Comparison of ENCODE assay signal across 18 cellular contexts in the genomic region with DNA sequence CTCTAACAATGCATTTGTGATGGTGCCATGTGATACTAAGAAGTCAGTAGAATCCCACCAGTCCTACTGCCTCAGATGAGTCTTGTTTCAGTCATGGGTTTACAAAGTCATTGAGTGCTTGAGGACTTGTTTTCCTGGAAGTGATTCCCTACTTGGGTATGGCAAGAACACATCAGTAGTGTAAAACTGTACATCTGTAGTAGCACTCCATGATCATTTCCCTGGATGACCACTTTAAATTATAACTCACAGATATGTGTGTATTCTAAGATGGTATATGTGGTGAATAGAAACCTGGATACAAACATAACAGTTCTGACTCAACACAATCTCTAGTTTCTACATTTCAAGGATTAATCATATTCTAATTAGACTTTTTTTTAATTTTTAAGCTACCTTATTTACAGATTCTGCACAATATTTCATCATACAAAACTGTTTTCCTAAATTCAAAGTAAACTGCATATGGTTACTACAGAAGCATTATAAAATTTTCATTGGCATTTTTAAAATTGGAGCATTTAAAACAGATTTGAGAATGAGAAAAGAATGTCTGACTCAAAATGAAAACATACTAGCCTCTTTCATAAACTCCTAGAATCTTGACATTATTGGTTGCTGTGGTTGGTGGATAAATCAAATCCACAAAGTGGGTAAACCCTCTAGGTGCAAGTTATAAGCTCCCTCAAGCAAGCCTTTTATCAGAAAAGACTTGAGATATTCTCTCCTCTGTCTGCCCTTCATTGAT. TPM values are rescaled to one million over a fixed set of nuclear protein-coding genes. Genes with fewer than 3 reads are reported as not detected.
DNase-seq lines count a peak whose midpoint lies in the region; ATAC-seq and TF ChIP-seq lines count a peak whose summit lies in the region.
"Had no signal": no experiment of that assay in that cellular context is flagged by ENCODE, and none has a peak within 500 bp of the region (broad histone marks: within the 10 kb centered on the region; RNA-seq: fewer than 3 reads in every experiment).

No MANE protein-coding gene starts in this region.

- H3K4me3 ChIP-seq in PC-3 (ENCODE audit: low read length) = no peak overlapping the region
- H3K4me3 ChIP-seq: cardiac muscle cell, mucosa of descending colon, ovary, skin epidermis, stomach had no signal

- no peaks in the 10 kb centered on the region for H4K20me1 ChIP-seq in PC-3 (ENCODE audit: low read length)

- H3K9ac ChIP-seq in PC-3 (ENCODE audit: low read length) = no peak overlapping the region

- no peaks in the 10 kb centered on the region for H3K9me3 ChIP-seq in PC-3 (ENCODE audit: low read length)
- H3K9me3 ChIP-seq: mucosa of descending colon, ovary, stomach had no signal

- H3K36me3 Mint-ChIP-seq in activated T-cell treated with anti-CD3 and anti-CD28 coated beads, Interleukin-2, amount 50 U/mL, for 4 hours (ENCODE audit: insufficient read depth) = peaks cover 10% of the 10 kb centered on the region

- H3K27me3 Mint-ChIP-seq in activated T-cell treated with anti-CD3 and anti-CD28 coated beads, Interleukin-2, amount 50 U/mL, for 4 hours (ENCODE audit: low read depth) = no peaks in the 10 kb centered on the region

- peak; percentile 78 to 89 for ATAC-seq in activated T-cell treated with anti-CD3 and anti-CD28 coated beads, Interleukin-2, amount 50 U/mL, for 4 hours
- ATAC-seq in PC-3 = peak; percentile 50
- peak; percentile 73 for ATAC-seq in stimulated activated naive CD8-positive, alpha-beta T cell treated with anti-CD3 and anti-CD28 coated beads, Interleukin-15, Interleukin-2, amounts not matched to agents 100 U/mL and 50 U/mL, for 24 hours
- no peak for ATAC-seq in HG03571 (IDR thresholded peaks at IDR 0.05; ENCODE audit: unreplicated experiment)
- ATAC-seq: HCT116, mucosa of descending colon had no signal

- H3K27ac ChIP-seq in PC-3 (ENCODE audit: low read length) (no peak overlapping the region), epithelial cell of prostate (peak overlapping the region; percentile 35)
- H3K27ac ChIP-seq: cardiac muscle cell, HL-60, ovary, skin epidermis, stomach had no signal

- no peak for DNase-seq in activated T-cell treated with anti-CD3 and anti-CD28 coated beads, Interleukin-2, amount 50 U/mL, for 4 hours
- DNase-seq in activated T-cell treated with anti-CD3 and anti-CD28 coated beads, Interleukin-2, amount 50 U/mL, for 1 hour = no peak
- DNase-seq in PC-3 (no peak), epithelial cell of prostate (ENCODE audit: low read depth, low spot score) (no peak), putamen (ENCODE audit: low spot score) (no peak), medulla oblongata (ENCODE audit: extremely low spot score) (no peak)
- no peak for DNase-seq in stimulated activated naive CD8-positive, alpha-beta T cell treated with anti-CD3 and anti-CD28 coated beads, Interleukin-15, Interleukin-2, amounts not matched to agents 100 U/mL and 50 U/mL, for 24 hours
- DNase-seq: mucosa of descending colon, NCI-H1694, NCI-H526, ovary, stomach had no signal

- H3K9me3 Mint-ChIP-seq in activated T-cell treated with anti-CD3 and anti-CD28 coated beads, Interleukin-2, amount 50 U/mL, for 4 hours = no peaks in the 10 kb centered on the region
- H3K9me3 Mint-ChIP-seq: T-helper 1 cell treated with Interleukin-12 subunit alpha and Interleukin-12 subunit beta and Interleukin-4 antibody, amounts not matched to agents 30 μg/mL and 1 μg/mL, for 36 hours had no signal

- peaks cover 23% of the 10 kb centered on the region; the same call in 1 of the 2 replicates for H3K36me3 ChIP-seq in PC-3 (ENCODE audit: low read depth, low read length)
- H3K36me3 ChIP-seq: ovary had no signal

- H3K4me3 Mint-ChIP-seq in activated T-cell treated with anti-CD3 and anti-CD28 coated beads, Interleukin-2, amount 50 U/mL, for 4 hours = no peak overlapping the region
- H3K4me3 Mint-ChIP-seq: T-helper 1 cell treated with Interleukin-12 subunit alpha and Interleukin-12 subunit beta and Interleukin-4 antibody, amounts not matched to agents 30 μg/mL and 1 μg/mL, for 36 hours had no signal

- H2AFZ ChIP-seq in PC-3 (ENCODE audit: low read length) = no peak overlapping the region

- intact Hi-C loops in PC-3 (cut with micrococcal nuclease) = loop anchor here (5.0 to 10.0 kb wide), 3 partner anchors 42 to 445 kb away; a partner anchor contains a TSS

- H3K4me1 ChIP-seq in PC-3 (ENCODE audit: insufficient read depth, low read length) = peaks cover 6% of the 10 kb centered on the region; the same call in 1 of the 2 replicates

- POLR2A ChIA-PET in PC-3 (lab: Charles Lee; ENCODE audit: unreplicated experiment) = interaction anchor here (0.6 kb wide), 1 partner anchor 255 kb away, joined by 3 read pairs; no protein-coding TSS in a partner anchor

- no peak overlapping the region for H3K4me2 ChIP-seq in PC-3 (ENCODE audit: low read length)

- CTCF ChIA-PET in PC-3 (lab: Charles Lee) = no interaction called here

- no TSS peak for BruUV-seq in PC-3 (replicated peaks; lab: Mats Ljungman, UMichigan)

- no peaks in the 10 kb centered on the region for H3K79me2 ChIP-seq in PC-3 (ENCODE audit: low read length)

- peaks cover 42% of the 10 kb centered on the region for H3K4me1 Mint-ChIP-seq in activated T-cell treated with anti-CD3 and anti-CD28 coated beads, Interleukin-2, amount 50 U/mL, for 4 hours (ENCODE audit: low read depth)

- no peak for TF ChIP-seq CTCF in PC-3 (conservative IDR thresholded peaks at IDR 0.05; ENCODE audit: low read depth, low read length)

- H3K9me2 ChIP-seq in PC-3 (replicated peaks; ENCODE audit: low read length) = no peaks in the 10 kb centered on the region

- no peaks in the 10 kb centered on the region for H3F3A ChIP-seq in PC-3 (ENCODE audit: low read length, unreplicated experiment)

- no peaks in the 10 kb centered on the region for H3K27me3 ChIP-seq in PC-3 (ENCODE audit: low read length)
- H3K27me3 ChIP-seq: cardiac muscle cell, ovary, stomach had no signal

RNA-seq across cellular contexts. Expression of a gene that starts 6.8 kb away (rescaled TPM):
- total RNA-seq in activated T-cell treated with anti-CD3 and anti-CD28 coated beads, Interleukin-2, amount 50 U/mL, for 4 hours = 10 to 100 TPM; 66.4 to 95.3 (median 88.8) TPM
- 110 and 113 TPM in 2 replicates for total RNA-seq in PC-3 (2014; rRNA removed)
